ENCODE assay signal across 8 cellular contexts in genomic region chr5:178627259-178627598, GRCh38. TPM values are rescaled to one million over a fixed set of nuclear protein-coding genes. Genes with fewer than 3 reads are reported as not detected.
A peak's percentile ranks its signal among the peaks of the same experiment; 100 is the strongest.
DNase-seq lines count a peak whose midpoint lies in the region; ATAC-seq and TF ChIP-seq lines count a peak whose summit lies in the region.

No MANE protein-coding gene starts in this region.

- peak overlapping the region; percentile 83 to 100 (median 97) for H3K4me3 Mint-ChIP-seq in CD4-positive, CD25-positive, alpha-beta regulatory T cell
- peak overlapping the region; percentile 81 to 100 (median 87) for H3K4me3 Mint-ChIP-seq in nephron

- TF ChIP-seq EP300 in Ishikawa (IDR thresholded peaks at IDR 0.05; ENCODE audit: borderline replicate concordance) = no peak

- H3K9me3 ChIP-seq in CD4-positive, CD25-positive, alpha-beta regulatory T cell (ENCODE audit: control insufficient read depth in 2 of 2, low read length in 2 of 2) = no peaks in the 10 kb centered on the region

- no peak for TF ChIP-seq CTCF in nephron (IDR thresholded peaks at IDR 0.05; ENCODE audit: unreplicated experiment in 3 of 3)

- peak overlapping the region; percentile 61 for H3K4me3 ChIP-seq in CD4-positive, CD25-positive, alpha-beta regulatory T cell (ENCODE audit: low read depth, low read length)

- peak overlapping the region; percentile 64 for H3K27ac ChIP-seq in CD4-positive, CD25-positive, alpha-beta regulatory T cell (ENCODE audit: insufficient read depth, low read length, poor library complexity, severe bottlenecking)
- H3K27ac ChIP-seq in cingulate gyrus (ENCODE audit: low read depth, low read length) = peak overlapping the region; percentile 65

- peaks cover 11 to 40% (median 28%) of the 10 kb centered on the region in 4 donors for H3K4me1 Mint-ChIP-seq in CD4-positive, CD25-positive, alpha-beta regulatory T cell
- peaks cover 36% of the 10 kb centered on the region for H3K4me1 Mint-ChIP-seq in nephron

- H3K9me3 Mint-ChIP-seq in CD4-positive, CD25-positive, alpha-beta regulatory T cell = no peaks in the 10 kb centered on the region
- H3K9me3 Mint-ChIP-seq in nephron = no peaks in the 10 kb centered on the region

- peak overlapping the region in 2 of 3 donors; percentile 67 to 99 for H3K27ac Mint-ChIP-seq in CD4-positive, CD25-positive, alpha-beta regulatory T cell
- peak overlapping the region; percentile 81 to 100 (median 99) for H3K27ac Mint-ChIP-seq in nephron

- no peak for ATAC-seq in CD4-positive, CD25-positive, alpha-beta regulatory T cell (ENCODE audit: low read depth in 2 of 2)
- ATAC-seq in GM19023 (IDR thresholded peaks at IDR 0.05; ENCODE audit: unreplicated experiment) (no peak), GM18519 (IDR thresholded peaks at IDR 0.05; ENCODE audit: low FRiP score, unreplicated experiment) (no peak)

- peaks cover 9% of the 10 kb centered on the region for H3K27me3 Mint-ChIP-seq in CD4-positive, CD25-positive, alpha-beta regulatory T cell
- H3K27me3 Mint-ChIP-seq in nephron (ENCODE audit: low read depth) = peaks cover 9% of the 10 kb centered on the region

- peaks cover 10% of the 10 kb centered on the region for H3K36me3 Mint-ChIP-seq in CD4-positive, CD25-positive, alpha-beta regulatory T cell
- peaks cover 12% of the 10 kb centered on the region for H3K36me3 Mint-ChIP-seq in nephron (ENCODE audit: low read depth)

- H3K36me3 ChIP-seq in CD4-positive, CD25-positive, alpha-beta regulatory T cell (ENCODE audit: control insufficient read depth, insufficient read depth, low read length) = peaks cover 12% of the 10 kb centered on the region

- no peak for DNase-seq in CD4-positive, CD25-positive, alpha-beta regulatory T cell
- DNase-seq in medulla oblongata (ENCODE audit: extremely low spot score) (no peak), HuH-7 (ENCODE audit: low spot score) (no peak)

- H3K4me1 ChIP-seq in CD4-positive, CD25-positive, alpha-beta regulatory T cell (ENCODE audit: control insufficient read depth, insufficient read depth, low read length, poor library complexity, severe bottlenecking) = peaks cover 41% of the 10 kb centered on the region

- H3K27me3 ChIP-seq in CD4-positive, CD25-positive, alpha-beta regulatory T cell (ENCODE audit: control insufficient read depth, insufficient read depth, low read length) = no peaks in the 10 kb centered on the region

- TF ChIP-seq RAD21 in Ishikawa (IDR thresholded peaks at IDR 0.05; ENCODE audit: low read depth) = no peak

TF ChIP-seq in Ishikawa, 13 proteins besides CTCF, POLR2A, EP300 and RAD21:
- no peak for TF ChIP-seq FOXM1 (IDR thresholded peaks at IDR 0.05; ENCODE audit: borderline replicate concordance, low read depth)
- TF ChIP-seq TCF12 (IDR thresholded peaks at IDR 0.05; ENCODE audit: low read depth) = 0 out of 2 replicates have a peak, but pooled peaks have one; percentile 7

RNA-seq across cellular contexts. Expression of gene CLK4, which starts 0.4 kb away (rescaled TPM):
- total RNA-seq in CD4-positive, CD25-positive, alpha-beta regulatory T cell = 86.4 TPM
- 10 to 100 TPM; 12.5 to 19.9 (median 16.4) TPM for polyA plus RNA-seq in CD4-positive, CD25-positive, alpha-beta regulatory T cell

RNA-seq across cellular contexts. Expression of gene COL23A1, which starts 37.0 kb away (rescaled TPM):
- total RNA-seq in CD4-positive, CD25-positive, alpha-beta regulatory T cell = not detected
- polyA plus RNA-seq in CD4-positive, CD25-positive, alpha-beta regulatory T cell = not detected
